ENCODE assay signal across 10 cellular contexts in the genomic region with DNA sequence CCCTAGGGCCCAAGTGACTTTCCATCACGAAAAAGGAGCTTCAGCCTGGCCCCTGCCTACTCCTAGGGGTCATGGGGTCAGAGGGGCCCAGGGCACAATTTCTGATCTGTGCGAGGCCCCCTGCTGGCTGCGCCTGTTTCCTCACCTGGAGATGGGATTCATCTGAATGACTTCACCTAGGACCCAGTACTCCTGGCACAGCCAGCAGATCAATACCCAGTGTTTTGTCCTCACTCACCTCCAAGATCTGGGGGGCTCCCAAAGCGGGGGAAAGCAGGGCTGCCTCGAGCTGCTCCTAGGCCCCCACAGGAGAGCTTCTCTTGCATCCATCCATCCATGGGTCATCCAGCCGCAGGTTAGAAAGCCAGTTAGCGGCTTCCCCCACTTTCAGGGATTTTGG. TPM values are rescaled to one million over a fixed set of nuclear protein-coding genes. Genes with fewer than 3 reads are reported as not detected.
A peak's percentile ranks its signal among the peaks of the same experiment; 100 is the strongest.
DNase-seq lines count a peak whose midpoint lies in the region; TF ChIP-seq lines count a peak whose summit lies in the region.
"Had no signal": no experiment of that assay in that cellular context is flagged by ENCODE, and none has a peak within 500 bp of the region (broad histone marks: within the 10 kb centered on the region; RNA-seq: fewer than 3 reads in every experiment).

No MANE protein-coding gene starts in this region.

- H3K4me1 Mint-ChIP-seq in CD8-positive, alpha-beta memory T cell, result no peaks in the 10 kb centered on the region
- H3K4me1 Mint-ChIP-seq: activated naive CD4-positive, alpha-beta T cell treated with anti-CD3 and anti-CD28 coated beads, Interleukin-2, amount 50 U/mL, for 24 hours had no signal

- WGBS in thyroid gland, 2 donors, result 81 to 83% methylated on average over 4 to 7 of the region's 7 CpGs

- H3K27me3 ChIP-seq in BE2C (no peaks in the 10 kb centered on the region), thyroid gland (no peaks in the 10 kb centered on the region)
- H3K27me3 ChIP-seq in CD8-positive, alpha-beta memory T cell (ENCODE audit: insufficient read depth, low read length, poor library complexity, severe bottlenecking), result no peaks in the 10 kb centered on the region

- peaks cover 32% of the 10 kb centered on the region for H3K4me1 ChIP-seq in BE2C
- H3K4me1 ChIP-seq in thyroid gland, result no peaks in the 10 kb centered on the region
- H3K4me1 ChIP-seq in CD8-positive, alpha-beta memory T cell (ENCODE audit: insufficient read depth, low read length), result no peaks in the 10 kb centered on the region

- no peak overlapping the region for H3K27ac Mint-ChIP-seq in CD8-positive, alpha-beta memory T cell
- H3K27ac Mint-ChIP-seq: activated naive CD4-positive, alpha-beta T cell treated with anti-CD3 and anti-CD28 coated beads, Interleukin-2, amount 50 U/mL, for 24 hours had no signal

- no peaks in the 10 kb centered on the region for H3K36me3 Mint-ChIP-seq in CD8-positive, alpha-beta memory T cell
- H3K36me3 Mint-ChIP-seq: activated naive CD4-positive, alpha-beta T cell treated with anti-CD3 and anti-CD28 coated beads, Interleukin-2, amount 50 U/mL, for 24 hours had no signal

- CTCF ChIA-PET in CD8-positive, alpha-beta memory T cell (lab: Charles Lee), result interaction anchor here (1.2 kb wide), 1 partner anchor 11 kb away, joined by 3 read pairs; no protein-coding TSS in a partner anchor

- H3K9me3 Mint-ChIP-seq in CD8-positive, alpha-beta memory T cell, result no peaks in the 10 kb centered on the region
- H3K9me3 Mint-ChIP-seq: activated naive CD4-positive, alpha-beta T cell treated with anti-CD3 and anti-CD28 coated beads, Interleukin-2, amount 50 U/mL, for 24 hours had no signal

- DNase-seq in BE2C, result no peak
- DNase-seq in iPS-NIHi7 (ENCODE audit: extremely low spot score), result peak; percentile 84
- DNase-seq in thyroid gland, result no peak
- no peak for DNase-seq in CD8-positive, alpha-beta memory T cell
- no peak for DNase-seq in DMS79 (lab: John Stamatoyannopoulos, UW)
- no peak for DNase-seq in NCI-H226
- DNase-seq: hippocampal formation had no signal

- no peaks in the 10 kb centered on the region for H3K36me3 ChIP-seq in BE2C
- H3K36me3 ChIP-seq in thyroid gland, result no peaks in the 10 kb centered on the region
- no peaks in the 10 kb centered on the region for H3K36me3 ChIP-seq in CD8-positive, alpha-beta memory T cell (ENCODE audit: insufficient read depth, low read length)

- TF ChIP-seq CTCF in BE2C (IDR thresholded peaks at IDR 0.05; ENCODE audit: low read depth, low read length) (peak; percentile 64), GM12875 (IDR thresholded peaks at IDR 0.05; ENCODE audit: borderline replicate concordance, insufficient read depth, low read depth, low read length) (peak; percentile 76), VCaP (conservative IDR thresholded peaks at IDR 0.05) (peak; percentile 58), thyroid gland (IDR thresholded peaks at IDR 0.05) (peak in 1 of 6 experiments; percentile 8)

- no peak overlapping the region for H3K4me3 Mint-ChIP-seq in CD8-positive, alpha-beta memory T cell
- H3K4me3 Mint-ChIP-seq: activated naive CD4-positive, alpha-beta T cell treated with anti-CD3 and anti-CD28 coated beads, Interleukin-2, amount 50 U/mL, for 24 hours had no signal

- POLR2A ChIA-PET in CD8-positive, alpha-beta memory T cell (lab: Charles Lee), result no interaction called here

- TF ChIP-seq POLR2A in thyroid gland (IDR thresholded peaks at IDR 0.05), result no peak

- H3K27me3 Mint-ChIP-seq in CD8-positive, alpha-beta memory T cell, result peaks cover 12 to 25% of the 10 kb centered on the region in 2 donors

- H3K27ac ChIP-seq in VCaP (no peak overlapping the region), thyroid gland (no peak overlapping the region)
- no peak overlapping the region for H3K27ac ChIP-seq in CD8-positive, alpha-beta memory T cell (ENCODE audit: low read depth, low read length)

- intact Hi-C loops in thyroid gland (cut with DNase I), result no loop called here

- H3K4me3 ChIP-seq in BE2C (ENCODE audit: low read depth, low read length) (no peak overlapping the region), GM12875 (ENCODE audit: low read depth, low read length) (no peak overlapping the region), thyroid gland (replicated peaks in 1 of 3) (no peak overlapping the region)
- no peak overlapping the region for H3K4me3 ChIP-seq in CD8-positive, alpha-beta memory T cell (ENCODE audit: low read length)

- H3K9me3 ChIP-seq in BE2C, result no peaks in the 10 kb centered on the region
- H3K9me3 ChIP-seq in thyroid gland, result no peaks in the 10 kb centered on the region
- H3K9me3 ChIP-seq in CD8-positive, alpha-beta memory T cell (ENCODE audit: low read length), result no peaks in the 10 kb centered on the region

RNA-seq across cellular contexts. Expression of a gene that starts 33.8 kb away (rescaled TPM):
- 0.39 TPM for polyA plus RNA-seq in BE2C (2012; ENCODE audit: insufficient read depth, insufficient read length, low read depth)
- total RNA-seq in thyroid gland, result 10 to 100 TPM; 13.0 to 15.9 (median 15.0) TPM
- total RNA-seq in CD8-positive, alpha-beta memory T cell, result 1 to 10 TPM; 3.5 to 4.1 TPM
- 2.8 TPM for polyA plus RNA-seq in CD8-positive, alpha-beta memory T cell
